16 cellular contexts compared by ENCODE assay signal in genomic region chr14:33539918-33540357, GRCh38.
DNase-seq lines count a peak whose midpoint lies in the region; ATAC-seq, FAIRE-seq and TF ChIP-seq lines count a peak whose summit lies in the region.
"Had no signal": no experiment of that assay in that cellular context is flagged by ENCODE, and none has a peak within 500 bp of the region (broad histone marks: within the 10 kb centered on the region; RNA-seq: fewer than 3 reads in every experiment).

No MANE protein-coding gene starts in this region.

- peak overlapping the region; percentile 8; the same call in 1 of the 2 replicates for H2AFZ ChIP-seq in Karpas-422 (ENCODE audit: low read length)
- H2AFZ ChIP-seq: GM23248 had no signal

- no peaks in the 10 kb centered on the region for H3K27me3 Mint-ChIP-seq in nephron (ENCODE audit: low read depth)
- H3K27me3 Mint-ChIP-seq: B cell; CD4-positive, CD25-positive, alpha-beta regulatory T cell had no signal

- peak; percentile 4 for FAIRE-seq in endometrium (lab: Jason Lieb, UNC)

- H3K9me3 ChIP-seq in Karpas-422 (ENCODE audit: low read length), result no peaks in the 10 kb centered on the region

- H3K27me3 ChIP-seq in Karpas-422 (ENCODE audit: low read length), result no peaks in the 10 kb centered on the region

- no peak for ATAC-seq in HG03342 (IDR thresholded peaks at IDR 0.05; ENCODE audit: unreplicated experiment)
- ATAC-seq in GM18519 (IDR thresholded peaks at IDR 0.05; ENCODE audit: low FRiP score, unreplicated experiment), result no peak
- ATAC-seq: HCT116 had no signal

- DNase-seq in Karpas-422 (no peak), amniotic epithelial cell (ENCODE audit: low read depth) (peak; percentile 5), erythroblast (lab: John Stamatoyannopoulos, UW) (no peak)
- DNase-seq: CD4-positive, CD25-positive, alpha-beta regulatory T cell; GM23248; KG1; NCI-H1048; NCI-H146; NCI-H748 treated with DMSO at 0.1 percent for 48 hours had no signal

- no peak overlapping the region for H3K27ac ChIP-seq in Karpas-422 (ENCODE audit: low read length)
- H3K27ac ChIP-seq: GM23248, SK-N-MC had no signal

- no peak overlapping the region for H3K4me2 ChIP-seq in Karpas-422 (ENCODE audit: low read depth, low read length, poor library complexity, severe bottlenecking)

- H4K20me1 ChIP-seq in Karpas-422 (ENCODE audit: insufficient read depth, low read depth, low read length), result no peaks in the 10 kb centered on the region

- no peak overlapping the region for H3K4me3 Mint-ChIP-seq in nephron
- H3K4me3 Mint-ChIP-seq: B cell had no signal

- H3K9ac ChIP-seq in Karpas-422 (ENCODE audit: low read length), result no peak overlapping the region
- H3K9ac ChIP-seq: GM23248 had no signal

- no peaks in the 10 kb centered on the region for H3K9me2 ChIP-seq in Karpas-422 (replicated peaks; ENCODE audit: insufficient read depth, low read length)

- H3K79me2 ChIP-seq in Karpas-422 (ENCODE audit: low read length), result no peaks in the 10 kb centered on the region

- no peaks in the 10 kb centered on the region for H3K36me3 Mint-ChIP-seq in nephron (ENCODE audit: low read depth)
- H3K36me3 Mint-ChIP-seq: CD4-positive, CD25-positive, alpha-beta regulatory T cell had no signal

- H3K9me3 Mint-ChIP-seq in nephron, result no peaks in the 10 kb centered on the region

- no peaks in the 10 kb centered on the region for H3K36me3 ChIP-seq in Karpas-422 (ENCODE audit: insufficient read depth, low read length)

- H3K4me1 Mint-ChIP-seq in nephron, result peaks cover 8% of the 10 kb centered on the region
- H3K4me1 Mint-ChIP-seq: B cell; CD4-positive, CD25-positive, alpha-beta regulatory T cell had no signal

- TF ChIP-seq POLR2A in erythroblast (IDR thresholded peaks at IDR 0.05; ENCODE audit: low read length), result no peak

- TF ChIP-seq CTCF in nephron (IDR thresholded peaks at IDR 0.05; ENCODE audit: unreplicated experiment in 3 of 3), result no peak

- peak overlapping the region; percentile 6 to 70 (median 30) for H3K27ac Mint-ChIP-seq in nephron
- H3K27ac Mint-ChIP-seq: B cell; CD4-positive, CD25-positive, alpha-beta regulatory T cell had no signal

- H3K4me1 ChIP-seq in Karpas-422 (ENCODE audit: low read length), result peaks cover 11% of the 10 kb centered on the region

- H3K4me3 ChIP-seq in Karpas-422 (ENCODE audit: low read length), result no peak overlapping the region
- H3K4me3 ChIP-seq: GM23248, SK-N-MC had no signal
